9 cellular contexts compared by ENCODE assay signal in genomic region chr15:81256916-81257315, GRCh38.
A peak's percentile ranks its signal among the peaks of the same experiment; 100 is the strongest.
DNase-seq lines count a peak whose midpoint lies in the region; ATAC-seq, FAIRE-seq and TF ChIP-seq lines count a peak whose summit lies in the region.
"Had no signal": no experiment of that assay in that cellular context is flagged by ENCODE, and none has a peak within 500 bp of the region (broad histone marks: within the 10 kb centered on the region; RNA-seq: fewer than 3 reads in every experiment).

No MANE protein-coding gene starts in this region.

- no peaks in the 10 kb centered on the region for H3K36me3 ChIP-seq in OCI-LY3 (replicated peaks; ENCODE audit: low read depth, low read length)
- H3K36me3 ChIP-seq in esophagus muscularis mucosa, result no peaks in the 10 kb centered on the region
- no peaks in the 10 kb centered on the region for H3K36me3 ChIP-seq in prostate gland

- no peak overlapping the region for H3K27ac Mint-ChIP-seq in activated naive CD8-positive, alpha-beta T cell treated with anti-CD3 and anti-CD28 coated beads, Interleukin-2, amount 50 U/mL, for 24 hours

- no peak overlapping the region for H3K9ac ChIP-seq in OCI-LY3 (ENCODE audit: low read length)

- peaks cover 10% of the 10 kb centered on the region for H3K4me1 ChIP-seq in OCI-LY3 (ENCODE audit: low read length)
- peaks cover 0 to 23% (median 0%) of the 10 kb centered on the region in 4 donors for H3K4me1 ChIP-seq in esophagus muscularis mucosa
- no peaks in the 10 kb centered on the region for H3K4me1 ChIP-seq in prostate gland (replicated peaks)

- TF ChIP-seq POLR2A in esophagus muscularis mucosa (IDR thresholded peaks at IDR 0.05; ENCODE audit: low read depth) (no peak), prostate gland (IDR thresholded peaks at IDR 0.05) (no peak)

- no peak overlapping the region for H3K27ac ChIP-seq in OCI-LY3 (ENCODE audit: low read length)
- H3K27ac ChIP-seq in esophagus muscularis mucosa (replicated peaks in 1 of 4), result no peak overlapping the region
- H3K27ac ChIP-seq in prostate gland, result no peak overlapping the region

- H3K27me3 ChIP-seq in OCI-LY3 (ENCODE audit: low read depth, low read length), result peaks cover 25% of the 10 kb centered on the region; the same call in 1 of the 2 replicates
- no peaks in the 10 kb centered on the region for H3K27me3 ChIP-seq in esophagus muscularis mucosa
- H3K27me3 ChIP-seq in prostate gland (replicated peaks; ENCODE audit: insufficient read depth), result no peaks in the 10 kb centered on the region

- H3K27me3 Mint-ChIP-seq in activated naive CD8-positive, alpha-beta T cell treated with anti-CD3 and anti-CD28 coated beads, Interleukin-2, amount 50 U/mL, for 24 hours, result peaks cover 5% of the 10 kb centered on the region

- DNase-seq in GM19239 (ENCODE audit: insufficient read length, low spot score), result no peak
- no peak for DNase-seq in esophagus muscularis mucosa (ENCODE audit: extremely low spot score)
- no peak for DNase-seq in prostate gland (ENCODE audit: low spot score)
- no peak for DNase-seq in activated naive CD8-positive, alpha-beta T cell treated with anti-CD3 and anti-CD28 coated beads, Interleukin-2, amount 50 U/mL, for 24 hours
- DNase-seq in posterior vena cava (ENCODE audit: low spot score), result no peak
- DNase-seq: activated CD4-positive, alpha-beta T cell treated with anti-CD3 and anti-CD28 coated beads, Interleukin-2, amount 50 U/mL, for 48 hours had no signal

- TF ChIP-seq EP300 in esophagus muscularis mucosa (IDR thresholded peaks at IDR 0.05), result no peak

- no peak overlapping the region for H2AFZ ChIP-seq in OCI-LY3 (ENCODE audit: low read depth, low read length)

- H3K79me2 ChIP-seq in OCI-LY3 (ENCODE audit: low read length), result no peaks in the 10 kb centered on the region

- no peaks in the 10 kb centered on the region for H3K9me3 Mint-ChIP-seq in activated naive CD8-positive, alpha-beta T cell treated with anti-CD3 and anti-CD28 coated beads, Interleukin-2, amount 50 U/mL, for 24 hours

- peaks cover under 1% of the 10 kb centered on the region for H3K36me3 Mint-ChIP-seq in activated naive CD8-positive, alpha-beta T cell treated with anti-CD3 and anti-CD28 coated beads, Interleukin-2, amount 50 U/mL, for 24 hours (ENCODE audit: low read depth)

- peak; percentile 78 for TF ChIP-seq CTCF in OCI-LY3 (IDR thresholded peaks at IDR 0.05; ENCODE audit: low read depth, low read length)
- TF ChIP-seq CTCF in esophagus muscularis mucosa (IDR thresholded peaks at IDR 0.05), result peak; percentile 22 to 41 (median 27)
- TF ChIP-seq CTCF in prostate gland (IDR thresholded peaks at IDR 0.05), result peak in 3 of 4 experiments; percentile 22 to 60 (median 60)

- H3K4me3 Mint-ChIP-seq in activated naive CD8-positive, alpha-beta T cell treated with anti-CD3 and anti-CD28 coated beads, Interleukin-2, amount 50 U/mL, for 24 hours, result no peak overlapping the region

- ATAC-seq in activated naive CD8-positive, alpha-beta T cell treated with anti-CD3 and anti-CD28 coated beads, Interleukin-2, amount 50 U/mL, for 24 hours, result no peak
- ATAC-seq in GM18867 (IDR thresholded peaks at IDR 0.05; ENCODE audit: unreplicated experiment) (no peak), GM21723 (IDR thresholded peaks at IDR 0.05; ENCODE audit: unreplicated experiment) (no peak)

- H3K4me3 ChIP-seq in OCI-LY3 (ENCODE audit: low read length), result no peak overlapping the region
- no peak overlapping the region for H3K4me3 ChIP-seq in esophagus muscularis mucosa
- H3K4me3 ChIP-seq in prostate gland, result no peak overlapping the region

- no peaks in the 10 kb centered on the region for H3K9me3 ChIP-seq in OCI-LY3 (ENCODE audit: insufficient read depth, low read length)
- no peaks in the 10 kb centered on the region for H3K9me3 ChIP-seq in esophagus muscularis mucosa
- H3K9me3 ChIP-seq in prostate gland, result no peaks in the 10 kb centered on the region

- no peaks in the 10 kb centered on the region for H3K4me1 Mint-ChIP-seq in activated naive CD8-positive, alpha-beta T cell treated with anti-CD3 and anti-CD28 coated beads, Interleukin-2, amount 50 U/mL, for 24 hours

- peak; percentile 4 for FAIRE-seq in GM19239 (lab: Jason Lieb, UNC)

- intact Hi-C loops in esophagus muscularis mucosa (cut with DNase I), result no loop called here
- intact Hi-C loops in prostate gland (cut with DNase I), result no loop called here
- intact Hi-C loops in posterior vena cava (cut with DNase I), result loop anchor here in 1 of 2 donors (10.0 kb wide), 1 partner anchor 102 kb away; no protein-coding TSS in a partner anchor

- H3K4me2 ChIP-seq in OCI-LY3 (ENCODE audit: low read length), result peak overlapping the region; percentile 21; the same call in 1 of the 2 replicates

- WGBS in esophagus muscularis mucosa, result 48% methylated on average over 1 of the region's 1 CpG
- WGBS in prostate gland, result 29% methylated on average over 1 of the region's 1 CpG

- H4K20me1 ChIP-seq in OCI-LY3 (ENCODE audit: insufficient read depth, low read length), result no peaks in the 10 kb centered on the region

Comparison
In these comparisons a context has a peak if more than half of its experiments do, and no peak if none do; other contexts are left out.
1. CTCF ChIP-seq: peak in every context shown above with its lines; median percentile 78 in OCI-LY3; 60 in prostate gland; 27 in esophagus muscularis mucosa.